ENCODE assay signal across 25 cellular contexts in the genomic region with DNA sequence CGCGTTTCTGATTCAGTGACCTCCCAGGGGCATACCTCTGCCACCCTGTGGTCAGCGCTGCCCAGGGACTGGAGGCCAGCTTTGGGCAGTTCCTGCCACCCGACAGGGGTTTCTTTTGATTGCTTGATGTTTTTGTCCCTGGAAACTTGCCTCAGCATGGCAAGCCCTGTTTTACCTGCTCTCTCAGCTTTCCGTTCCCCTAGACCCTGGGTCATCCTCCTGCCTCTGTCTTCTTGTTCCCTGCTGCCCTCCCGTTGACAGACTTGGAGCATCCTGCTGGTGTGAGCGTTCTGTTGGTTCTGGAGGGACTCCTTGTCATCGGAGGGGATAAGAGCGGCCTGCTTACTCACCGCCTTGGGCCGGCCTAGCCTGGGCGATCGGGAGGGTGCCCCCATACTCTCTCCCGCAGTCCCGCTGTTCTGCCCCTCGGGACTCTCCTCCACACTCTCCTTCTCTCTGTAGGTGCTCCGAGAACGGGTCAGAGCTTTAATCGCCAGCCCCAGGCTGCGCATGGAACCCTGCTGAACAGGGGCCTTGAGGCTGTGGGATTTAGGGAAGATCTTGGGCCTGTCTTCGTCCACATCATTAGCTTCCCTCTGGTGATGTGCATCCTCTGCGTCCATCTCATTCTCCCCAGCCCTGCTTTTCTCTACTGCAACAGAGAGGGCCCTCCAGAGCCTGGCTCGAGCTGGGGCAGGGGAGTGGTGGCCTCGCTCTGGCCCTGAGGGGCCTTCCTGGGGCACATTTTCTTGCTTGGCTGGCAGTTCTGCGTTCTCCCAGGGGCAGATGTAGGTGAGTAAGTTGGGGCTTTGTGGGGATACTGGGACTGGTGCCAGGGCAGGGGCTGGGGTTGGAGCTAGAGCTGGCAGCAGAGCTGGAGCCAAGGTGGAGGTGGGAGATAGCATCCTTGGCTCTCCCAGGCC. TPM values are rescaled to one million over a fixed set of nuclear protein-coding genes. Genes with fewer than 3 reads are reported as not detected.
DNase-seq lines count a peak whose midpoint lies in the region; ATAC-seq and TF ChIP-seq lines count a peak whose summit lies in the region.
"Had no signal": no experiment of that assay in that cellular context is flagged by ENCODE, and none has a peak within 500 bp of the region (broad histone marks: within the 10 kb centered on the region; RNA-seq: fewer than 3 reads in every experiment).

No MANE protein-coding gene starts in this region.

- TF ChIP-seq EP300 in SK-N-SH (IDR thresholded peaks at IDR 0.05; ENCODE audit: borderline replicate concordance in 1 of 2, low read depth in 1 of 2, low read length in 1 of 2) = no peak

- TF ChIP-seq CTCF in SK-N-SH (IDR thresholded peaks at IDR 0.05) (no peak), neural progenitor cell (IDR thresholded peaks at IDR 0.05) (no peak)

- peaks cover 12% of the 10 kb centered on the region for H3K27me3 Mint-ChIP-seq in neural progenitor cell (ENCODE audit: insufficient read depth, low read depth)

- CTCF ChIA-PET in SK-N-SH (lab: Yijun Ruan, JAX) = interaction anchor here (0.6 to 23.5 kb wide), 7 partner anchors 8 to 337 kb away, joined by 3 to 303 read pairs (median 4); a partner anchor contains a TSS

- H3K4me3 ChIP-seq in SK-N-SH (ENCODE audit: low read depth in 2 of 2, low read length in 1 of 2) = no peak overlapping the region
- no peak overlapping the region for H3K4me3 ChIP-seq in neural progenitor cell
- H3K4me3 ChIP-seq: SK-N-MC had no signal

- no peak for TF ChIP-seq RAD21 in SK-N-SH (IDR thresholded peaks at IDR 0.05; ENCODE audit: low read length)

- H3K27me3 ChIP-seq in SK-N-SH (ENCODE audit: insufficient read depth) = no peaks in the 10 kb centered on the region
- H3K27me3 ChIP-seq in neural progenitor cell = no peaks in the 10 kb centered on the region

- no peaks in the 10 kb centered on the region for H3K36me3 Mint-ChIP-seq in neural progenitor cell
- H3K36me3 Mint-ChIP-seq: CD4-positive, alpha-beta memory T cell had no signal

- no peaks in the 10 kb centered on the region for H3K36me3 ChIP-seq in SK-N-SH (replicated peaks in 1 of 2; ENCODE audit: control insufficient read depth in 1 of 2, insufficient read depth in 2 of 2, low read length in 1 of 2)
- H3K36me3 ChIP-seq in neural progenitor cell = no peaks in the 10 kb centered on the region

- H3K27ac ChIP-seq in SK-N-SH (ENCODE audit: low read depth in 2 of 2, low read length in 1 of 2) = no peak overlapping the region
- no peak overlapping the region for H3K27ac ChIP-seq in neural progenitor cell
- H3K27ac ChIP-seq: 22Rv1, SK-N-MC had no signal

- H3K4me2 ChIP-seq in SK-N-SH (no peak overlapping the region), neural progenitor cell (no peak overlapping the region)

- no peak for ATAC-seq in SK-N-SH treated with all-trans-retinoic acid at 6 μM for 48 hours
- no peak for ATAC-seq in HG03469 (IDR thresholded peaks at IDR 0.05; ENCODE audit: unreplicated experiment)

- DNase-seq in SK-N-SH (peak; percentile 20), ecto neural progenitor cell (ENCODE audit: low spot score) (peak; percentile 57), neural progenitor cell (ENCODE audit: low spot score) (no peak), DMS 273 treated with DMSO at 0.1 percent for 48 hours (lab: John Stamatoyannopoulos, UW) (no peak), NCI-H1436 treated with DMSO at 0.1 percent for 48 hours (lab: John Stamatoyannopoulos, UW) (no peak), hippocampal formation (lab: John Stamatoyannopoulos, UW) (no peak)
- DNase-seq: Calu3; CD4-positive, alpha-beta memory T cell; DMS53; EL; HFFc6; IMR-90; NCI-H1417 treated with DMSO at 0.1 percent for 48 hours; NCI-H1930; NCI-H226; NCI-H524; NCI-H82; OCI-M1; Right ventricle myocardium superior had no signal

- H3F3A ChIP-seq in SK-N-SH (replicated peaks; ENCODE audit: insufficient read depth) (no peaks in the 10 kb centered on the region), neural progenitor cell (ENCODE audit: low read depth) (peaks cover 1% of the 10 kb centered on the region)

- POLR2A ChIA-PET in SK-N-SH (lab: Yijun Ruan, JAX) = no interaction called here

- H2AFZ ChIP-seq in SK-N-SH (ENCODE audit: low read depth) (no peak overlapping the region), neural progenitor cell (replicated peaks) (no peak overlapping the region)

- peak overlapping the region; percentile 31 for H3K27ac Mint-ChIP-seq in neural progenitor cell
- H3K27ac Mint-ChIP-seq: HFFc6 had no signal

- peaks cover 0 to 14% of the 10 kb centered on the region in 2 experiments; a peak in 1 of 4 replicates for H3K4me1 ChIP-seq in SK-N-SH (ENCODE audit: control insufficient read depth in 1 of 2, insufficient read depth in 2 of 2, low read depth in 1 of 2, low read length in 1 of 2)
- H3K4me1 ChIP-seq in neural progenitor cell = peaks cover 13% of the 10 kb centered on the region

- H3K9me3 ChIP-seq in SK-N-SH (no peaks in the 10 kb centered on the region), neural progenitor cell (ENCODE audit: low read depth) (no peaks in the 10 kb centered on the region)

- H3K79me2 ChIP-seq in SK-N-SH (ENCODE audit: insufficient read depth) (no peaks in the 10 kb centered on the region), neural progenitor cell (ENCODE audit: low read depth) (no peaks in the 10 kb centered on the region)

- no peak overlapping the region for H3K9ac ChIP-seq in SK-N-SH
- H3K9ac ChIP-seq in neural progenitor cell = no peak overlapping the region

- peaks cover 16% of the 10 kb centered on the region for H3K4me1 Mint-ChIP-seq in neural progenitor cell

- H3K9me2 ChIP-seq in SK-N-SH = no peaks in the 10 kb centered on the region

- no peaks in the 10 kb centered on the region for H3K9me3 Mint-ChIP-seq in neural progenitor cell
- H3K9me3 Mint-ChIP-seq: CD4-positive, alpha-beta memory T cell; HFFc6 had no signal

- peak overlapping the region; percentile 22 for H3K4me3 Mint-ChIP-seq in neural progenitor cell
- H3K4me3 Mint-ChIP-seq: CD4-positive, alpha-beta memory T cell; HFFc6 had no signal

- H4K20me1 ChIP-seq in SK-N-SH (ENCODE audit: insufficient read depth) (no peaks in the 10 kb centered on the region), neural progenitor cell (ENCODE audit: low read depth) (no peaks in the 10 kb centered on the region)

- WGBS in SK-N-SH (ENCODE audit: low lambda C conversion rate) = 86% methylated on average over 24 of the region's 25 CpGs

TF ChIP-seq in SK-N-SH, 30 proteins besides CTCF, POLR2A, EP300 and RAD21 (continues in another document):
- TF ChIP-seq EZH2phosphoT487 (IDR thresholded peaks at IDR 0.05; ENCODE audit: borderline replicate concordance, low read depth) (no peak), POLR2AphosphoS5 (IDR thresholded peaks at IDR 0.05; ENCODE audit: low read depth, low read length) (no peak), TAF1 (IDR thresholded peaks at IDR 0.05; ENCODE audit: borderline replicate concordance, low read depth, low read length) (no peak), JUND (IDR thresholded peaks at IDR 0.05) (no peak), NFIC (IDR thresholded peaks at IDR 0.05; ENCODE audit: borderline replicate concordance) (no peak), SIN3A (IDR thresholded peaks at IDR 0.05; ENCODE audit: borderline replicate concordance, low read depth, low read length) (no peak)
- TF ChIP-seq, protein P1, sequence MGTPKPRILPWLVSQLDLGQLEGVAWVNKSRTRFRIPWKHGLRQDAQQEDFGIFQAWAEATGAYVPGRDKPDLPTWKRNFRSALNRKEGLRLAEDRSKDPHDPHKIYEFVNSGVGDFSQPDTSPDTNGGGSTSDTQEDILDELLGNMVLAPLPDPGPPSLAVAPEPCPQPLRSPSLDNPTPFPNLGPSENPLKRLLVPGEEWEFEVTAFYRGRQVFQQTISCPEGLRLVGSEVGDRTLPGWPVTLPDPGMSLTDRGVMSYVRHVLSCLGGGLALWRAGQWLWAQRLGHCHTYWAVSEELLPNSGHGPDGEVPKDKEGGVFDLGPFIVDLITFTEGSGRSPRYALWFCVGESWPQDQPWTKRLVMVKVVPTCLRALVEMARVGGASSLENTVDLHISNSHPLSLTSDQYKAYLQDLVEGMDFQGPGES (IDR thresholded peaks at IDR 0.05; ENCODE audit: low read depth, low read length) = no peak

TF ChIP-seq in SK-N-SH treated with all-trans-retinoic acid at 6 μM for 48 hours, 23 proteins besides CTCF, POLR2A, EP300 and RAD21:
- TF ChIP-seq, protein P2, sequence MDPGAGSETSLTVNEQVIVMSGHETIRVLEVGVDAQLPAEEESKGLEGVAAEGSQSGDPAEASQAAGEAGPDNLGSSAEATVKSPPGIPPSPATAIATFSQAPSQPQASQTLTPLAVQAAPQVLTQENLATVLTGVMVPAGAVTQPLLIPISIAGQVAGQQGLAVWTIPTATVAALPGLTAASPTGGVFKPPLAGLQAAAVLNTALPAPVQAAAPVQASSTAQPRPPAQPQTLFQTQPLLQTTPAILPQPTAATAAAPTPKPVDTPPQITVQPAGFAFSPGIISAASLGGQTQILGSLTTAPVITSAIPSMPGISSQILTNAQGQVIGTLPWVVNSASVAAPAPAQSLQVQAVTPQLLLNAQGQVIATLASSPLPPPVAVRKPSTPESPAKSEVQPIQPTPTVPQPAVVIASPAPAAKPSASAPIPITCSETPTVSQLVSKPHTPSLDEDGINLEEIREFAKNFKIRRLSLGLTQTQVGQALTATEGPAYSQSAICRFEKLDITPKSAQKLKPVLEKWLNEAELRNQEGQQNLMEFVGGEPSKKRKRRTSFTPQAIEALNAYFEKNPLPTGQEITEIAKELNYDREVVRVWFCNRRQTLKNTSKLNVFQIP (CRISPR knock-in tag; IDR thresholded peaks at IDR 0.05; ENCODE audit: borderline replicate concordance, low read depth) = no peak
- TF ChIP-seq PPARA (CRISPR knock-in tag; IDR thresholded peaks at IDR 0.05; ENCODE audit: borderline replicate concordance) = no peak
- TF ChIP-seq ZC3H10 (CRISPR knock-in tag; IDR thresholded peaks at IDR 0.05) = no peak

RNA-seq across cellular contexts. Expression of a gene that starts 13.7 kb away (rescaled TPM):
- 0.02 TPM in 2 replicates for polyA plus RNA-seq in SK-N-SH (2012; rRNA removed)
- polyA plus RNA-seq in SK-N-SH (2012; cell fraction: cytosol; rRNA removed) = under 0.01 and 0.01 TPM in 2 replicates
- polyA plus RNA-seq in SK-N-SH (2012; cell fraction: nucleus; rRNA removed) = 0.05 and 0.06 TPM in 2 replicates
- 0.22 TPM in 1 of 2 replicates, not detected in the other for total RNA-seq in neural progenitor cell (ENCODE audit: low replicate concordance)
- total RNA-seq: HFFc6, HT1080, IMR-90 had no signal
- polyA plus RNA-seq: AG04450; CD4-positive, alpha-beta memory T cell; IMR-90 had no signal

RNA-seq across cellular contexts. Expression of a gene that starts 21.6 kb away (rescaled TPM):
- polyA plus RNA-seq in SK-N-SH (2012; rRNA removed) = 7.4 and 10.0 TPM in 2 replicates
- polyA plus RNA-seq in SK-N-SH (2012; cell fraction: cytosol; rRNA removed) = 5.2 and 7.2 TPM in 2 replicates
- polyA plus RNA-seq in SK-N-SH (2012; cell fraction: nucleus; rRNA removed) = 13.0 and 14.1 TPM in 2 replicates
- 17.8 and 27.0 TPM in 2 replicates for total RNA-seq in neural progenitor cell (ENCODE audit: low replicate concordance)

RNA-seq across cellular contexts. Expression of a gene that starts 33.1 kb away (rescaled TPM):
- polyA plus RNA-seq in SK-N-SH (2012; rRNA removed) = 35.5 and 42.8 TPM in 2 replicates
- polyA plus RNA-seq in SK-N-SH (2012; cell fraction: cytosol; rRNA removed) = 45.2 and 48.4 TPM in 2 replicates
- polyA plus RNA-seq in SK-N-SH (2012; cell fraction: nucleus; rRNA removed) = 19.9 and 25.2 TPM in 2 replicates
- total RNA-seq in neural progenitor cell (ENCODE audit: low replicate concordance) = 59.0 and 68.3 TPM in 2 replicates

Comparison
In these comparisons a context has a peak if more than half of its experiments do, and no peak if none do; other contexts are left out.
1. DNase-seq: peak in SK-N-SH (single experiment) and ecto neural progenitor cell (single experiment); none in neural progenitor cell (single experiment), DMS 273 treated with DMSO at 0.1 percent for 48 hours (single experiment), NCI-H1436 treated with DMSO at 0.1 percent for 48 hours (single experiment) and hippocampal formation (0 of 2).